In genomic region chr6:70469965-70470364, GRCh38 we compare ENCODE assay signal across 7 cellular contexts.
"Had no signal": no experiment of that assay in that cellular context is flagged by ENCODE, and none has a peak within 500 bp of the region (broad histone marks: within the 10 kb centered on the region; RNA-seq: fewer than 3 reads in every experiment).

No MANE protein-coding gene starts in this region.

- FAIRE-seq: HepG2, HTR-8/SVneo, K562 had no signal

- H3K9me3 Mint-ChIP-seq: IgD-negative memory B cell had no signal

- H3K27ac Mint-ChIP-seq: IgD-negative memory B cell had no signal

- ATAC-seq: HepG2, K562 had no signal

- H3K27ac ChIP-seq: HL-60 had no signal

- H3K4me3 ChIP-seq: K562 had no signal

- DNase-seq: IMR-90, KBM-7 had no signal
